16 cellular contexts compared by ENCODE assay signal in genomic region chr6:7734707-7735383, GRCh38. TPM values are rescaled to one million over a fixed set of nuclear protein-coding genes. Genes with fewer than 3 reads are reported as not detected.
DNase-seq lines count a peak whose midpoint lies in the region; ATAC-seq, FAIRE-seq and TF ChIP-seq lines count a peak whose summit lies in the region.
"Had no signal": no experiment of that assay in that cellular context is flagged by ENCODE, and none has a peak within 500 bp of the region (broad histone marks: within the 10 kb centered on the region; RNA-seq: fewer than 3 reads in every experiment).

No MANE protein-coding gene starts in this region.

- H3K9ac ChIP-seq in endothelial cell of umbilical vein (replicated peaks; ENCODE audit: extremely low read depth, insufficient read depth, low read length) = peak overlapping the region; percentile 97
- H3K9ac ChIP-seq in subcutaneous abdominal adipose tissue (ENCODE audit: low read length in 5 of 5) = peak overlapping the region in 1 of 5 donors; percentile 24
- H3K9ac ChIP-seq: BLaER1 treated with 17β-estradiol and CSF1 and Interleukin-3, amounts not matched to agents 10 nM and 100 nM had no signal

- POLR2A ChIA-PET in endothelial cell of umbilical vein (lab: Charles Lee) (interaction anchor here (1.3 kb wide), 1 partner anchor 9 kb away, joined by 10 read pairs; the partner anchor contains the start of gene BMP6), A673 (lab: Charles Lee; ENCODE audit: low non-redundant PET) (no interaction called here)

- intact Hi-C loops in Right ventricle myocardium superior (cut with DNase I) (no loop called here), Right ventricle myocardium inferior (cut with DNase I) (no loop called here), endothelial cell of umbilical vein (cut with micrococcal nuclease) (loop anchor here (5.0 kb wide), 1 partner anchor 347 kb away; no protein-coding TSS in a partner anchor), A673 (cut with micrococcal nuclease; ENCODE audit: unreplicated experiment) (no loop called here)

- no peak for TF ChIP-seq POLR2A in endothelial cell of umbilical vein (IDR thresholded peaks at IDR 0.05; ENCODE audit: low read depth, low read length)

- dilution Hi-C loops in endothelial cell of umbilical vein (cut with MboI; ENCODE audit: extremely low pct_ligation_motif_present, low sequenced_read_pairs) = no loop called here

- peaks cover 89% of the 10 kb centered on the region for H3K4me1 ChIP-seq in endothelial cell of umbilical vein (ENCODE audit: control insufficient read depth, extremely low read depth, insufficient read depth, low read length)
- H3K4me1 ChIP-seq in subcutaneous abdominal adipose tissue (ENCODE audit: control insufficient read depth in 5 of 5, insufficient read depth in 5 of 5, low read length in 5 of 5) = peaks cover 0 to 57% (median 3%) of the 10 kb centered on the region in 5 donors
- no peaks in the 10 kb centered on the region for H3K4me1 ChIP-seq in BE2C
- H3K4me1 ChIP-seq in A673 (ENCODE audit: insufficient read depth, low read length, poor library complexity, severe bottlenecking) = peaks cover 5% of the 10 kb centered on the region

- peak overlapping the region; percentile 91 for H3K4me2 ChIP-seq in endothelial cell of umbilical vein (ENCODE audit: insufficient read depth, low read length)
- H3K4me2 ChIP-seq: BLaER1 treated with 17β-estradiol and CSF1 and Interleukin-3, amounts not matched to agents 10 nM and 100 nM had no signal

- no peaks in the 10 kb centered on the region for H4K20me1 ChIP-seq in endothelial cell of umbilical vein (replicated peaks; ENCODE audit: control insufficient read depth, extremely low read depth, insufficient read depth, low read length)
- H4K20me1 ChIP-seq: BLaER1 treated with 17β-estradiol and CSF1 and Interleukin-3, amounts not matched to agents 10 nM and 100 nM had no signal

- BruUV-seq in endothelial cell of umbilical vein (replicated peaks; lab: Mats Ljungman, UMichigan) = no TSS peak
- BruUV-seq in A673 (replicated peaks; lab: Mats Ljungman, UMichigan) = no TSS peak

- no peaks in the 10 kb centered on the region for H3K9me3 ChIP-seq in endothelial cell of umbilical vein (replicated peaks; ENCODE audit: control insufficient read depth, insufficient read depth, low read length)
- H3K9me3 ChIP-seq in subcutaneous abdominal adipose tissue (ENCODE audit: control insufficient read depth in 5 of 5, low read length in 5 of 5) = no peaks in the 10 kb centered on the region
- no peaks in the 10 kb centered on the region for H3K9me3 ChIP-seq in BE2C
- H3K9me3 ChIP-seq in A673 (ENCODE audit: low read depth, low read length, poor library complexity, severe bottlenecking) = no peaks in the 10 kb centered on the region
- H3K9me3 ChIP-seq: BLaER1 treated with 17β-estradiol and CSF1 and Interleukin-3, amounts not matched to agents 10 nM and 100 nM had no signal

- FAIRE-seq in endothelial cell of umbilical vein (lab: Jason Lieb, UNC) = no peak

- no peak overlapping the region for H2AFZ ChIP-seq in endothelial cell of umbilical vein (ENCODE audit: low read depth, low read length)

- H3K79me2 ChIP-seq in endothelial cell of umbilical vein (ENCODE audit: control insufficient read depth, insufficient read depth, low read length) = peaks cover 98% of the 10 kb centered on the region

- H3K36me3 ChIP-seq in endothelial cell of umbilical vein (ENCODE audit: control insufficient read depth in 2 of 2, extremely low read depth in 1 of 2, insufficient read depth in 2 of 2, low read length in 2 of 2) (peaks cover 24 to 39% of the 10 kb centered on the region in 2 experiments), subcutaneous abdominal adipose tissue (ENCODE audit: control insufficient read depth in 5 of 5, insufficient read depth in 5 of 5, low read length in 5 of 5) (no peaks in the 10 kb centered on the region), BE2C (no peaks in the 10 kb centered on the region), A673 (ENCODE audit: insufficient read depth, low read length, poor library complexity, severe bottlenecking) (no peaks in the 10 kb centered on the region)
- H3K36me3 ChIP-seq: BLaER1 treated with 17β-estradiol and CSF1 and Interleukin-3, amounts not matched to agents 10 nM and 100 nM had no signal

- H3K4me3 ChIP-seq in endothelial cell of umbilical vein (replicated peaks in 1 of 3; ENCODE audit: insufficient read depth in 1 of 3, low read depth in 1 of 3, low read length in 3 of 3) (peak overlapping the region in 2 of 3 experiments; percentile 3 to 43), subcutaneous abdominal adipose tissue (ENCODE audit: low read depth in 1 of 5, low read length in 5 of 5) (no peak overlapping the region), BE2C (ENCODE audit: low read depth, low read length) (no peak overlapping the region), A673 (ENCODE audit: low read depth, low read length, poor library complexity, severe bottlenecking) (no peak overlapping the region)
- H3K4me3 ChIP-seq: BLaER1 treated with 17β-estradiol and CSF1 and Interleukin-3, amounts not matched to agents 10 nM and 100 nM had no signal

- peak in 1 of 2 donors; percentile 11 for TF ChIP-seq CTCF in endothelial cell of umbilical vein (IDR thresholded peaks at IDR 0.05; ENCODE audit: extremely low read depth in 1 of 2, insufficient read depth in 1 of 2, low read depth in 1 of 2, low read length in 2 of 2)
- TF ChIP-seq CTCF in BE2C (IDR thresholded peaks at IDR 0.05; ENCODE audit: low read depth, low read length) = no peak
- no peak for TF ChIP-seq CTCF in A673 (conservative IDR thresholded peaks at IDR 0.05; ENCODE audit: low read depth, low read length)

- no peak for DNase-seq in Right ventricle myocardium superior
- no peak for DNase-seq in Right ventricle myocardium inferior (ENCODE audit: missing footprints)
- peak; percentile 73 for DNase-seq in endothelial cell of umbilical vein (ENCODE audit: low read depth, low spot score)
- peak; percentile 34 for DNase-seq in left kidney (ENCODE audit: low read depth, low spot score)
- no peak for DNase-seq in BE2C
- no peak for DNase-seq in activated effector memory CD4-positive, alpha-beta T cell treated with anti-CD3 and anti-CD28 coated beads, Interleukin-2, amount 50 U/mL, for 16 hours
- no peak for DNase-seq in A673 (ENCODE audit: low spot score)
- DNase-seq: AML-193; CD4-positive, CD25-positive, alpha-beta regulatory T cell; DMS 273 treated with DMSO at 0.1 percent for 48 hours; HCEC 1CT; HFFc6; IMR-90 had no signal

- H3K9me1 ChIP-seq in endothelial cell of umbilical vein (replicated peaks; ENCODE audit: control insufficient read depth, extremely low read depth, insufficient read depth, low read length) = no peaks in the 10 kb centered on the region

- CTCF ChIA-PET in endothelial cell of umbilical vein (lab: Charles Lee) (interaction anchor here (1.2 to 1.3 kb wide), 2 partner anchors 9 to 12 kb away, joined by 3 to 4 read pairs; partner anchors contain the start of gene BMP6), A673 (lab: Charles Lee) (no interaction called here)

- H3K27me3 ChIP-seq in endothelial cell of umbilical vein (ENCODE audit: control insufficient read depth in 2 of 2, insufficient read depth in 2 of 2, low read length in 2 of 2) (no peaks in the 10 kb centered on the region), subcutaneous abdominal adipose tissue (ENCODE audit: control insufficient read depth in 5 of 5, insufficient read depth in 4 of 5, low read length in 5 of 5) (peaks cover 5 to 18% (median 11%) of the 10 kb centered on the region in 5 donors), BE2C (peaks cover 81% of the 10 kb centered on the region), A673 (replicated peaks; ENCODE audit: insufficient read depth, low read depth, low read length, poor library complexity) (no peaks in the 10 kb centered on the region)

- peak overlapping the region; percentile 76 for H3K27ac ChIP-seq in endothelial cell of umbilical vein (ENCODE audit: insufficient read depth, low read depth, low read length)
- peak overlapping the region; percentile 24 for H3K27ac ChIP-seq in subcutaneous abdominal adipose tissue (ENCODE audit: low read depth, low read length)
- H3K27ac ChIP-seq in A673 (ENCODE audit: low read depth, low read length, poor library complexity, severe bottlenecking) = no peak overlapping the region
- H3K27ac ChIP-seq: 22Rv1; BLaER1 treated with 17β-estradiol and CSF1 and Interleukin-3, amounts not matched to agents 10 nM and 100 nM had no signal

- ATAC-seq in Right ventricle myocardium superior (ENCODE audit: poor library complexity) = peak; percentile 31
- no peak for ATAC-seq in Right ventricle myocardium inferior

TF ChIP-seq in endothelial cell of umbilical vein, 7 proteins besides CTCF, POLR2A, EP300 and RAD21:
- TF ChIP-seq GATA2 (IDR thresholded peaks at IDR 0.05; ENCODE audit: insufficient read depth, insufficient read length, low read depth, low read length) (peak; percentile 30), FOS (IDR thresholded peaks at IDR 0.05; ENCODE audit: borderline replicate concordance, insufficient read depth, low read length) (no peak)

RNA-seq across cellular contexts. Expression of gene BMP6, which starts 8.9 kb away (rescaled TPM):
- total RNA-seq in Right ventricle myocardium superior = 2.6 TPM
- total RNA-seq in Right ventricle myocardium inferior = 1.6 TPM
- total RNA-seq in endothelial cell of umbilical vein = 221 and 234 TPM in 2 replicates
- polyA plus RNA-seq in endothelial cell of umbilical vein = 276 and 285 TPM in 2 replicates
- polyA plus RNA-seq in endothelial cell of umbilical vein (2011; cell fraction: cytosol; rRNA removed) = 243 and 254 TPM in 2 replicates
- polyA plus RNA-seq in endothelial cell of umbilical vein (2011; cell fraction: nucleus; rRNA removed) = 202 and 209 TPM in 2 replicates
- 157 and 189 TPM in 2 replicates for polyA plus RNA-seq in endothelial cell of umbilical vein (2012)
- 432 and 438 TPM in 2 replicates for polyA minus RNA-seq in endothelial cell of umbilical vein
- 42.2 TPM for polyA minus RNA-seq in endothelial cell of umbilical vein (2011; cell fraction: cytosol; rRNA and poly(A)+ RNA removed)
- polyA minus RNA-seq in endothelial cell of umbilical vein (2011; cell fraction: nucleus; rRNA and poly(A)+ RNA removed) = 249 and 278 TPM in 2 replicates
- not detected for polyA plus RNA-seq in BE2C (2012; ENCODE audit: insufficient read depth, insufficient read length, low read depth)
- total RNA-seq in A673 (2021) = 1.7 and 1.9 TPM in 2 replicates
- polyA plus RNA-seq: CD4-positive, CD25-positive, alpha-beta regulatory T cell had no signal

Comparison
In these comparisons a context has a peak if more than half of its experiments do, and no peak if none do; other contexts are left out.
1. DNase-seq: peak in endothelial cell of umbilical vein (single experiment) and left kidney (single experiment); none in Right ventricle myocardium superior (single experiment), Right ventricle myocardium inferior (single experiment), BE2C (single experiment), activated effector memory CD4-positive, alpha-beta T cell treated with anti-CD3 and anti-CD28 coated beads, Interleukin-2, amount 50 U/mL, for 16 hours (single experiment) and A673 (single experiment).
2. H3K4me3 ChIP-seq: peak in endothelial cell of umbilical vein (2 of 3); none in subcutaneous abdominal adipose tissue (0 of 5), BE2C (single experiment) and A673 (single experiment).
3. RNA of gene BMP6, which starts 8.9 kb away (total RNA-seq): 221 to 234 TPM in endothelial cell of umbilical vein; 2.6 TPM in Right ventricle myocardium superior (single experiment), 1.7 to 1.9 TPM in A673 and 1.6 TPM in Right ventricle myocardium inferior (single experiment); every median in the first group is over 10 times any median in the second.